Comparison of ENCODE assay signal across 30 cellular contexts in genomic region chr14:98859301-98859700, GRCh38.
"Had no signal": no experiment of that assay in that cellular context is flagged by ENCODE, and none has a peak within 500 bp of the region (broad histone marks: within the 10 kb centered on the region; RNA-seq: fewer than 3 reads in every experiment).

No MANE protein-coding gene starts in this region.

- H3K9me3 ChIP-seq: adrenal gland, body of pancreas, esophagus squamous epithelium, gastroesophageal sphincter had no signal

- H3K36me3 Mint-ChIP-seq: activated naive CD8-positive, alpha-beta T cell treated with anti-CD3 and anti-CD28 coated beads for 36 hours; T-cell had no signal

- H3K27ac ChIP-seq: adrenal gland, body of pancreas, epithelial cell of prostate, esophagus squamous epithelium, gastroesophageal sphincter, heart right ventricle, WERI-Rb-1 had no signal

- H3K36me3 ChIP-seq: adrenal gland, esophagus squamous epithelium, gastroesophageal sphincter, heart right ventricle, WERI-Rb-1 had no signal

- H3K4me3 Mint-ChIP-seq: activated B cell treated with CpG ODN at 0.5 μM for 24 hours; activated CD8-positive, alpha-beta T cell treated with anti-CD3 and anti-CD28 coated beads for 36 hours; activated naive CD8-positive, alpha-beta T cell treated with anti-CD3 and anti-CD28 coated beads for 36 hours; activated naive CD8-positive, alpha-beta T cell treated with anti-CD3 and anti-CD28 coated beads, Interleukin-2, amount 50 U/mL, for 24 hours; activated T-helper 1 cell treated with anti-CD3 and anti-CD28 coated beads, Interleukin-12 subunit alpha, Interleukin-12 subunit beta, Interleukin-2, Interleukin-4 antibody, amounts not matched to agents 30 ng/mL and 10 ng/mL and 1 ng/mL, durations not matched to agents 14 hours and 24 hours and 36 hours; T-cell; T-helper 1 cell treated with Interleukin-12 subunit alpha and Interleukin-12 subunit beta and Interleukin-4 antibody, amounts not matched to agents 30 μg/mL and 1 μg/mL, for 36 hours; T-helper 2 cell treated with Interferon-gamma antibody and Interleukin-4, amounts not matched to agents 5 μg/mL and 100 μg/mL, for 36 hours had no signal

- H3K4me3 ChIP-seq: adrenal gland, body of pancreas, esophagus squamous epithelium, gastroesophageal sphincter, heart right ventricle had no signal

- H3K4me1 Mint-ChIP-seq: activated B cell treated with CpG ODN at 0.5 μM for 24 hours; activated naive CD8-positive, alpha-beta T cell treated with anti-CD3 and anti-CD28 coated beads for 36 hours; activated naive CD8-positive, alpha-beta T cell treated with anti-CD3 and anti-CD28 coated beads, Interleukin-2, amount 50 U/mL, for 24 hours had no signal

- H3K27me3 Mint-ChIP-seq: activated B cell treated with CpG ODN at 0.5 μM for 24 hours; activated CD8-positive, alpha-beta T cell treated with anti-CD3 and anti-CD28 coated beads for 36 hours; activated naive CD8-positive, alpha-beta T cell treated with anti-CD3 and anti-CD28 coated beads for 36 hours; activated naive CD8-positive, alpha-beta T cell treated with anti-CD3 and anti-CD28 coated beads, Interleukin-2, amount 50 U/mL, for 24 hours; T-cell had no signal

- DNase-seq: activated B cell treated with CpG ODN at 0.5 μM for 24 hours; activated CD4-positive, alpha-beta T cell treated with anti-CD3 and anti-CD28 coated beads for 48 hours; activated CD4-positive, alpha-beta T cell treated with anti-CD3 and anti-CD28 coated beads, Interleukin-2, amount 50 U/mL, for 1 hour; activated CD4-positive, alpha-beta T cell treated with anti-CD3 and anti-CD28 coated beads, Interleukin-2, amount 50 U/mL, for 48 hours; activated CD8-positive, alpha-beta memory T cell treated with anti-CD3 and anti-CD28 coated beads for 24 hours; activated CD8-positive, alpha-beta T cell treated with anti-CD3 and anti-CD28 coated beads for 36 hours; activated gamma-delta T cell; activated naive CD4-positive, alpha-beta T cell; activated naive CD4-positive, alpha-beta T cell treated with anti-CD3 and anti-CD28 coated beads, Interleukin-2, amount 50 U/mL, for 16 hours; activated naive CD8-positive, alpha-beta T cell treated with anti-CD3 and anti-CD28 coated beads for 36 hours; activated naive CD8-positive, alpha-beta T cell treated with anti-CD3 and anti-CD28 coated beads, Interleukin-2, amount 50 U/mL, for 24 hours; activated T-cell treated with anti-CD3 and anti-CD28 coated beads, Interleukin-2, amount 50 U/mL, for 48 hours; adrenal gland; amygdala; aorta; body of pancreas; caudate nucleus; effector CD8-positive, alpha-beta T cell; esophagus squamous epithelium; foreskin melanocyte; heart right ventricle; T1000; WERI-Rb-1 had no signal

- H3K9me3 Mint-ChIP-seq: activated B cell treated with CpG ODN at 0.5 μM for 24 hours; activated CD8-positive, alpha-beta T cell treated with anti-CD3 and anti-CD28 coated beads for 36 hours; activated naive CD8-positive, alpha-beta T cell treated with anti-CD3 and anti-CD28 coated beads for 36 hours; activated naive CD8-positive, alpha-beta T cell treated with anti-CD3 and anti-CD28 coated beads, Interleukin-2, amount 50 U/mL, for 24 hours; activated T-helper 1 cell treated with anti-CD3 and anti-CD28 coated beads, Interleukin-12 subunit alpha, Interleukin-12 subunit beta, Interleukin-2, Interleukin-4 antibody, amounts not matched to agents 30 ng/mL and 10 ng/mL and 1 ng/mL, durations not matched to agents 14 hours and 24 hours and 36 hours; T-cell; T-helper 1 cell treated with Interleukin-12 subunit alpha and Interleukin-12 subunit beta and Interleukin-4 antibody, amounts not matched to agents 30 μg/mL and 1 μg/mL, for 36 hours; T-helper 2 cell treated with Interferon-gamma antibody and Interleukin-4, amounts not matched to agents 5 μg/mL and 100 μg/mL, for 36 hours had no signal

- H3K4me1 ChIP-seq: adrenal gland, body of pancreas, esophagus squamous epithelium, gastroesophageal sphincter, heart right ventricle had no signal

- H3K27ac Mint-ChIP-seq: activated B cell treated with CpG ODN at 0.5 μM for 24 hours; activated CD8-positive, alpha-beta T cell treated with anti-CD3 and anti-CD28 coated beads for 36 hours; activated naive CD8-positive, alpha-beta T cell treated with anti-CD3 and anti-CD28 coated beads for 36 hours; activated naive CD8-positive, alpha-beta T cell treated with anti-CD3 and anti-CD28 coated beads, Interleukin-2, amount 50 U/mL, for 24 hours; activated T-helper 1 cell treated with anti-CD3 and anti-CD28 coated beads, Interleukin-12 subunit alpha, Interleukin-12 subunit beta, Interleukin-2, Interleukin-4 antibody, amounts not matched to agents 30 ng/mL and 10 ng/mL and 1 ng/mL, durations not matched to agents 14 hours and 24 hours and 36 hours; T-cell; T-helper 1 cell treated with Interleukin-12 subunit alpha and Interleukin-12 subunit beta and Interleukin-4 antibody, amounts not matched to agents 30 μg/mL and 1 μg/mL, for 36 hours; T-helper 2 cell treated with Interferon-gamma antibody and Interleukin-4, amounts not matched to agents 5 μg/mL and 100 μg/mL, for 36 hours had no signal

- H3K27me3 ChIP-seq: adrenal gland, body of pancreas had no signal

- ATAC-seq: activated CD4-positive, CD25-positive, alpha-beta regulatory T cell treated with anti-CD3 and anti-CD28 coated beads, Interleukin-2, amount 50 U/mL, for 24 hours; activated CD8-positive, alpha-beta T cell treated with anti-CD3 and anti-CD28 coated beads for 36 hours; activated naive CD8-positive, alpha-beta T cell treated with anti-CD3 and anti-CD28 coated beads, Interleukin-2, amount 50 U/mL, for 24 hours; body of pancreas; heart right ventricle; T-cell had no signal
